In the genomic region with DNA sequence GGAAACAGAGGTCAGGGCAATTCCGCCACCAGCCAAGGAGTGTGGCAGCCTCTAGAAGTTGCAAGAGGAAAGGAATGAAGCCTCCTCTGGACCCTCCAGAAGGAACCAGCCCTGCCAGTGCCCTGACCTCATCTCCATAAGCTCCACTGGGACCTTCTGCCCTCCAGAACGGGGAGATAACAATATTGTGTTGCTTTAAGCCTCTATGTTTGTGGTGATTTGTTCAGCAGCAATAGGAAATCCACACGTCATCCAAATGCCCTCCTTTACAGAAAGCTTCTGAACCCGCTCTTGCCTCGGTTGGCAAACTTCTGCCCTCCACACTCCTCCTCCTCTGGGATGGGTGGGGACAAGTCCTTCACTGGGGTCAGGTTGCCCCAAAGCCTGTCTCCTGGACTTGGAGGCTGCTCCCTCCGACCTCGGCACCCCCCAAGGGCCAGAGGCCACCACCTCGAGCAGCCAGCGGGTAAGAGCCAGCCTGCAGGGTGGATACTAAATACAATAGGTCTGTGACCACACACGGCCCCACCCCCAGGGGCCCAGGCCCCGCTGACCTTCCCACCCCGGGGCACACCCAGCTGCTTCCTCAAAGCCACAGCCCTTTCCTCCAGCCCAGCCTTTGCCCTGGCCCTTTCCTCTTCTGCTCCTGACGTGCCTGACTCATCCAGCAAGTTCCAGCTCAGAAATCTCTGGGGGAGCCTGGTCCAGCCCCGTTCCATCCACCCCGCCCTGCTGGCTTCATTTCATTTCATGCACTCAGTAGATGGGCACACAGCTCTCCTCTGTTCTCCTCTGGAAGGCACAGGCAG, we compare ENCODE assay signal across 9 cellular contexts. TPM values are rescaled to one million over a fixed set of nuclear protein-coding genes. Genes with fewer than 3 reads are reported as not detected.
DNase-seq lines count a peak whose midpoint lies in the region; ATAC-seq and TF ChIP-seq lines count a peak whose summit lies in the region.
"Had no signal": no experiment of that assay in that cellular context is flagged by ENCODE, and none has a peak within 500 bp of the region (broad histone marks: within the 10 kb centered on the region; RNA-seq: fewer than 3 reads in every experiment).

No MANE protein-coding gene starts in this region.

- WGBS in sigmoid colon, 2 donors: 20 to 49% methylated on average over 15 of the region's 15 CpGs

- DNase-seq in GOT3 (lab: John Stamatoyannopoulos, UW) (peak; percentile 67), UCSD-AML1 (lab: John Stamatoyannopoulos, UW; ENCODE audit: unreplicated experiment) (peak; percentile 81), glutamatergic neuron (peak; percentile 39), sigmoid colon (peak; percentile 92), NAMALWA (ENCODE audit: low spot score) (no peak)
- no peak for DNase-seq in activated CD4-positive, CD25-positive, alpha-beta regulatory T cell (lab: John Stamatoyannopoulos, UW)
- no peak for DNase-seq in activated CD8-positive, alpha-beta memory T cell treated with anti-CD3 and anti-CD28 coated beads, Interleukin-2, amount 10 ng/mL, durations not matched to agents 7 days and 5 days

- no peak for TF ChIP-seq CTCF in glutamatergic neuron (IDR thresholded peaks at IDR 0.05; ENCODE audit: partially characterized antibody, unreplicated experiment)
- TF ChIP-seq CTCF in sigmoid colon (IDR thresholded peaks at IDR 0.05): no peak

- no peaks in the 10 kb centered on the region for H3K27me3 ChIP-seq in sigmoid colon

- peaks cover 2% of the 10 kb centered on the region for H3K9me3 Mint-ChIP-seq in glutamatergic neuron (ENCODE audit: unreplicated experiment)
- H3K9me3 Mint-ChIP-seq in activated CD8-positive, alpha-beta memory T cell treated with anti-CD3 and anti-CD28 coated beads, Interleukin-2, amount 10 ng/mL, durations not matched to agents 7 days and 5 days (ENCODE audit: low read depth): no peaks in the 10 kb centered on the region
- H3K9me3 Mint-ChIP-seq: memory B cell had no signal

- H3K36me3 Mint-ChIP-seq in glutamatergic neuron (ENCODE audit: unreplicated experiment): no peaks in the 10 kb centered on the region
- H3K36me3 Mint-ChIP-seq in activated CD8-positive, alpha-beta memory T cell treated with anti-CD3 and anti-CD28 coated beads, Interleukin-2, amount 10 ng/mL, durations not matched to agents 7 days and 5 days: no peaks in the 10 kb centered on the region

- H3K36me3 ChIP-seq in sigmoid colon: no peaks in the 10 kb centered on the region

- H3K4me1 Mint-ChIP-seq in glutamatergic neuron (ENCODE audit: low read depth, unreplicated experiment): peaks cover 7% of the 10 kb centered on the region
- no peaks in the 10 kb centered on the region for H3K4me1 Mint-ChIP-seq in activated CD8-positive, alpha-beta memory T cell treated with anti-CD3 and anti-CD28 coated beads, Interleukin-2, amount 10 ng/mL, durations not matched to agents 7 days and 5 days

- H3K4me3 ChIP-seq in sigmoid colon: no peak overlapping the region

- H3K27ac ChIP-seq in sigmoid colon: peak overlapping the region; percentile 71 to 80 (median 74)

- H3K9me3 ChIP-seq in sigmoid colon: no peaks in the 10 kb centered on the region

- TF ChIP-seq EP300 in sigmoid colon (IDR thresholded peaks at IDR 0.05): peak in 1 of 4 donors; percentile 30

- no peak overlapping the region for H3K4me3 Mint-ChIP-seq in glutamatergic neuron (ENCODE audit: unreplicated experiment)
- no peak overlapping the region for H3K4me3 Mint-ChIP-seq in activated CD8-positive, alpha-beta memory T cell treated with anti-CD3 and anti-CD28 coated beads, Interleukin-2, amount 10 ng/mL, durations not matched to agents 7 days and 5 days
- H3K4me3 Mint-ChIP-seq: memory B cell had no signal

- peaks cover 0 to 42% (median 27%) of the 10 kb centered on the region in 4 donors for H3K4me1 ChIP-seq in sigmoid colon

- no peak for ATAC-seq in activated CD8-positive, alpha-beta memory T cell treated with anti-CD3 and anti-CD28 coated beads, Interleukin-2, amount 10 ng/mL, durations not matched to agents 7 days and 5 days
- ATAC-seq in GM18867 (IDR thresholded peaks at IDR 0.05; ENCODE audit: unreplicated experiment): no peak

- CTCF ChIA-PET in activated CD8-positive, alpha-beta memory T cell treated with anti-CD3 and anti-CD28 coated beads, Interleukin-2, amount 10 ng/mL, durations not matched to agents 7 days and 5 days (lab: Charles Lee): no interaction called here

- intact Hi-C loops in sigmoid colon (cut with DNase I): no loop called here

- H3K27me3 Mint-ChIP-seq in glutamatergic neuron (ENCODE audit: unreplicated experiment): peaks cover 3% of the 10 kb centered on the region
- peaks cover 3% of the 10 kb centered on the region for H3K27me3 Mint-ChIP-seq in activated CD8-positive, alpha-beta memory T cell treated with anti-CD3 and anti-CD28 coated beads, Interleukin-2, amount 10 ng/mL, durations not matched to agents 7 days and 5 days

- no peak overlapping the region for H3K27ac Mint-ChIP-seq in glutamatergic neuron (ENCODE audit: unreplicated experiment)
- no peak overlapping the region for H3K27ac Mint-ChIP-seq in activated CD8-positive, alpha-beta memory T cell treated with anti-CD3 and anti-CD28 coated beads, Interleukin-2, amount 10 ng/mL, durations not matched to agents 7 days and 5 days
- H3K27ac Mint-ChIP-seq: memory B cell had no signal

- no peak for TF ChIP-seq POLR2A in sigmoid colon (IDR thresholded peaks at IDR 0.05)

RNA-seq across cellular contexts. Expression of a gene that starts 58.7 kb away (rescaled TPM):
- total RNA-seq in glutamatergic neuron (ENCODE audit: unreplicated experiment): 360 TPM
- 100 to 1,000 TPM in 1 of 4 donors, 10 to 100 TPM in 3; 42.5 to 134 (median 73.5) TPM for total RNA-seq in sigmoid colon
- polyA plus RNA-seq in sigmoid colon: 10 to 100 TPM; 18.6 to 81.8 (median 24.7) TPM
- total RNA-seq in activated CD8-positive, alpha-beta memory T cell treated with anti-CD3 and anti-CD28 coated beads, Interleukin-2, amount 10 ng/mL, durations not matched to agents 7 days and 5 days: 10 to 100 TPM; 84.6 to 99.4 TPM

Comparison
In these comparisons a context has a peak if more than half of its experiments do, and no peak if none do; other contexts are left out.
1. DNase-seq: peak in GOT3 (single experiment), UCSD-AML1 (single experiment), glutamatergic neuron (single experiment) and sigmoid colon (single experiment); none in NAMALWA (single experiment), activated CD4-positive, CD25-positive, alpha-beta regulatory T cell (0 of 4) and activated CD8-positive, alpha-beta memory T cell treated with anti-CD3 and anti-CD28 coated beads, Interleukin-2, amount 10 ng/mL, durations not matched to agents 7 days and 5 days (single experiment).